Comparison of ENCODE assay signal across 13 cellular contexts in the genomic region with DNA sequence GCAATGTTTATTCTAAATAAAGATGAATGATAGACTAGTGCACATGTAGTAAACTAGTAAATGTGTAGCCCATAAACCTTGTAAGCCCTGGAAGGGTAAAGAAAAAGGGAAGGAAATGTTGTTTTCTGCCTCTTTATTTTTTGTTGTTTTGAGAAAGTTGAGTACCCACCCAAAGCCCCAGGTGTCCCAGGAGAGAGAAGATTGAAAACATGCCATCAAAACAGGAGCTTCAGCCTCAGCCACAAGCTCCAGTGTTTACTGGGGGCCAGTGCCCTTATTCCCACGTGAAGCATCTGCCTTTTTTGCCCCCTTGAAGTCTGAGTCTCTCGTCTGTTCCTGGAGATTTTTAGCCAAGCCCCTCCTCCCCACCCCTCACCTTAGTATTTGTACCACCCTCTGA.
"Had no signal": no experiment of that assay in that cellular context is flagged by ENCODE, and none has a peak within 500 bp of the region (broad histone marks: within the 10 kb centered on the region; RNA-seq: fewer than 3 reads in every experiment).

No MANE protein-coding gene starts in this region.

- H3K36me3 Mint-ChIP-seq: neural progenitor cell had no signal

- H3K4me3 ChIP-seq: neural progenitor cell, pancreas, transverse colon had no signal

- H3K9me3 Mint-ChIP-seq: activated T-cell treated with anti-CD3 and anti-CD28 coated beads, Interleukin-2, amount 50 U/mL, for 4 hours; neural progenitor cell had no signal

- H3K4me1 ChIP-seq: pancreas had no signal

- H3K27me3 ChIP-seq: neural progenitor cell, transverse colon had no signal

- ATAC-seq: activated T-cell treated with anti-CD3 and anti-CD28 coated beads, Interleukin-2, amount 50 U/mL, for 4 hours; pancreas had no signal

- H3K27ac Mint-ChIP-seq: neural progenitor cell had no signal

- H3K36me3 ChIP-seq: neural progenitor cell, pancreas, transverse colon had no signal

- H3K4me2 ChIP-seq: neural progenitor cell had no signal

- H3K9ac ChIP-seq: neural progenitor cell had no signal

- DNase-seq: activated CD4-positive, alpha-beta T cell treated with anti-CD3 and anti-CD28 coated beads for 4 hours; activated naive CD4-positive, alpha-beta T cell; activated T-cell treated with anti-CD3 and anti-CD28 coated beads, Interleukin-2, amount 50 U/mL, for 4 hours; caudate nucleus; effector memory CD4-positive, alpha-beta T cell; pancreas; stimulated activated CD4-positive, alpha-beta T cell treated with anti-CD3 and anti-CD28 coated beads, Interleukin-4, amount 100 ng/mL, for 4 hours; substantia nigra; T1000; transverse colon had no signal

- H3K9me3 ChIP-seq: pancreas, transverse colon had no signal

- H3K27ac ChIP-seq: epithelial cell of prostate, neural progenitor cell, pancreas, transverse colon, VCaP had no signal

- H3K4me3 Mint-ChIP-seq: activated T-cell treated with anti-CD3 and anti-CD28 coated beads, Interleukin-2, amount 50 U/mL, for 4 hours; neural progenitor cell had no signal
